Comparison of ENCODE assay signal across 1 cellular context in the genomic region with DNA sequence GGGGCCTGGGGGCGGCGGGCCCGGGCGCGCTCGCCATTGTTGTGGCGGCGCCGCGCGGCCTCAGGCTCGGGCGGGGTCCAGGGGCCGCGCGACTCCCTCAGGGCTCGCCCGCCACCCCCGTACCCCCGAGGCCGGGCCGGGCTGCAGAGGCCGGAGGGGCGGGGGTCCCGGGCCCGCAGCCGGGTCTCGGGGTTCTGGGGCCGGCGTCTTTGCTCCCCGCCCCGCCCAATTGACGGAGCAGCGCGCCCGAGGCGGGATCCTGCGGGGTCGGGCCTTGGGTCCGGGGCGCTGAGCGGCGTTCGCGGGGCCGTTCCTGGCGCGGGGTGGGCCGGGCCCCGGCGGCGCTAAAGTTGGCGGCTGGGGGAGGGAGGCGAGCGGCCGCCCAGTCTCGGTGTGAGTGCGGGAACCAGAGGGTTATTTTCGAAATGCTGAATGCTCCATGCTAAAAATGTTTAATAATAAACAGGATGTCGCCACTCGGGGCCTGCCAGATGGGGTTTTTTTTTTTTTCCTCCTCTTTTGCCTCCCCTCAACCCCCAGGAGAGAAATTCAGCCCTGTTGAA.
TF ChIP-seq lines count a peak whose summit lies in the region.

No MANE protein-coding gene starts in this region.

TF ChIP-seq in K562, 482 proteins besides CTCF, POLR2A, EP300 and RAD21 (continued from another document and continues in another):
- TF ChIP-seq, protein P1, sequence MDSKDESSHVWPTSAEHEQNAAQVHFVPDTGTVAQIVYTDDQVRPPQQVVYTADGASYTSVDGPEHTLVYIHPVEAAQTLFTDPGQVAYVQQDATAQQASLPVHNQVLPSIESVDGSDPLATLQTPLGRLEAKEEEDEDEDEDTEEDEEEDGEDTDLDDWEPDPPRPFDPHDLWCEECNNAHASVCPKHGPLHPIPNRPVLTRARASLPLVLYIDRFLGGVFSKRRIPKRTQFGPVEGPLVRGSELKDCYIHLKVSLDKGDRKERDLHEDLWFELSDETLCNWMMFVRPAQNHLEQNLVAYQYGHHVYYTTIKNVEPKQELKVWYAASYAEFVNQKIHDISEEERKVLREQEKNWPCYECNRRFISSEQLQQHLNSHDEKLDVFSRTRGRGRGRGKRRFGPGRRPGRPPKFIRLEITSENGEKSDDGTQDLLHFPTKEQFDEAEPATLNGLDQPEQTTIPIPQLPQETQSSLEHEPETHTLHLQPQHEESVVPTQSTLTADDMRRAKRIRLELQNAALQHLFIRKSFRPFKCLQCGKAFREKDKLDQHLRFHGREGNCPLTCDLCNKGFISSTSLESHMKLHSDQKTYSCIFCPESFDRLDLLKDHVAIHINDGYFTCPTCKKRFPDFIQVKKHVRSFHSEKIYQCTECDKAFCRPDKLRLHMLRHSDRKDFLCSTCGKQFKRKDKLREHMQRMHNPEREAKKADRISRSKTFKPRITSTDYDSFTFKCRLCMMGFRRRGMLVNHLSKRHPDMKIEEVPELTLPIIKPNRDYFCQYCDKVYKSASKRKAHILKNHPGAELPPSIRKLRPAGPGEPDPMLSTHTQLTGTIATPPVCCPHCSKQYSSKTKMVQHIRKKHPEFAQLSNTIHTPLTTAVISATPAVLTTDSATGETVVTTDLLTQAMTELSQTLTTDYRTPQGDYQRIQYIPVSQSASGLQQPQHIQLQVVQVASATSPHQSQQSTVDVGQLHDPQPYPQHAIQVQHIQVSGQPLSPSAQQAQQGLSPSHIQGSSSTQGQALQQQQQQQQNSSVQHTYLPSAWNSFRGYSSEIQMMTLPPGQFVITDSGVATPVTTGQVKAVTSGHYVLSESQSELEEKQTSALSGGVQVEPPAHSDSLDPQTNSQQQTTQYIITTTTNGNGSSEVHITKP (IDR thresholded peaks at IDR 0.05; ENCODE audit: partially characterized antibody), result peak; percentile 96
- TF ChIP-seq GATAD2B (IDR thresholded peaks at IDR 0.05; ENCODE audit: borderline replicate concordance) (peak; percentile 31; the same call in 1 of the 2 replicates), MAZ (CRISPR knock-in tag; conservative IDR thresholded peaks at IDR 0.05 in 1 of 2, IDR thresholded peaks at IDR 0.05 in 1 of 2) (peak; percentile 6 to 13; a peak in 2 of 4 replicates), CCNT2 (IDR thresholded peaks at IDR 0.05; ENCODE audit: borderline replicate concordance, extremely low read depth, insufficient read length, low read depth, low read length) (peak; percentile 44), ZBTB7A (IDR thresholded peaks at IDR 0.05; ENCODE audit: borderline replicate concordance, control insufficient read depth, low read depth, low read length) (peak; percentile 84; the same call in 1 of the 2 replicates), YY1 (IDR thresholded peaks at IDR 0.05; ENCODE audit: borderline replicate concordance in 1 of 3, control insufficient read depth in 1 of 3, extremely low read depth in 1 of 3, insufficient read depth in 3 of 3, insufficient read length in 1 of 3, insufficient replicate concordance in 2 of 3, low read depth in 1 of 3, low read length in 2 of 3) (peak in 1 of 3 experiments; percentile 5), ZNF174 (CRISPR knock-in tag; IDR thresholded peaks at IDR 0.05) (no peak), FOXP1 (CRISPR knock-in tag; IDR thresholded peaks at IDR 0.05) (no peak), RBBP5 (IDR thresholded peaks at IDR 0.05; ENCODE audit: borderline replicate concordance, insufficient read depth, low read length, poor library complexity, severe bottlenecking) (peak; percentile 10), DNMT1 (IDR thresholded peaks at IDR 0.05) (no peak), ETV1 (tag; conservative IDR thresholded peaks at IDR 0.05; ENCODE audit: low read depth) (no peak), ZNF384 (IDR thresholded peaks at IDR 0.05; ENCODE audit: low read depth, low read length) (peak; percentile 42; the same call in 1 of the 2 replicates), NFATC3 (IDR thresholded peaks at IDR 0.05) (no peak), ATF7 (IDR thresholded peaks at IDR 0.05) (peak; percentile 34; the same call in 1 of the 2 replicates), POLR2G (IDR thresholded peaks at IDR 0.05; ENCODE audit: low read depth, low read length) (peak; percentile 81), SMAD4 (CRISPR knock-in tag; conservative IDR thresholded peaks at IDR 0.05) (peak; percentile 13), ZNF431 (CRISPR knock-in tag; IDR thresholded peaks at IDR 0.05) (no peak), RBM22 (IDR thresholded peaks at IDR 0.05; ENCODE audit: low read depth, low read length, poor library complexity, severe bottlenecking) (peak; percentile 73), CCAR2 (IDR thresholded peaks at IDR 0.05; ENCODE audit: low read depth, low read length) (no peak), FOXA3 (CRISPR knock-in tag; conservative IDR thresholded peaks at IDR 0.05 in 1 of 2, IDR thresholded peaks at IDR 0.05 in 1 of 2) (no peak; a peak in 1 of 4 replicates), RBFOX2 (IDR thresholded peaks at IDR 0.05; ENCODE audit: low read depth, low read length) (peak; percentile 87), SAP30 (IDR thresholded peaks at IDR 0.05; ENCODE audit: borderline replicate concordance, insufficient read depth, low read depth, low read length, poor library complexity, severe bottlenecking) (peak; percentile 50), ZFX (CRISPR knock-in tag; IDR thresholded peaks at IDR 0.05) (peak; percentile 87), POLR3G (IDR thresholded peaks at IDR 0.05; ENCODE audit: extremely low read depth, insufficient read length, insufficient replicate concordance) (no peak), RB1 (IDR thresholded peaks at IDR 0.05; ENCODE audit: low read depth) (0 out of 2 replicates have a peak, but pooled peaks have one; percentile 50), NONO (IDR thresholded peaks at IDR 0.05; ENCODE audit: low read depth in 2 of 2, low read length in 1 of 2) (peak; percentile 28 to 61; a peak in 2 of 4 replicates), PHF8 (IDR thresholded peaks at IDR 0.05; ENCODE audit: borderline replicate concordance, low read length) (peak; percentile 49; the same call in 1 of the 2 replicates)
- TF ChIP-seq, protein P2, sequence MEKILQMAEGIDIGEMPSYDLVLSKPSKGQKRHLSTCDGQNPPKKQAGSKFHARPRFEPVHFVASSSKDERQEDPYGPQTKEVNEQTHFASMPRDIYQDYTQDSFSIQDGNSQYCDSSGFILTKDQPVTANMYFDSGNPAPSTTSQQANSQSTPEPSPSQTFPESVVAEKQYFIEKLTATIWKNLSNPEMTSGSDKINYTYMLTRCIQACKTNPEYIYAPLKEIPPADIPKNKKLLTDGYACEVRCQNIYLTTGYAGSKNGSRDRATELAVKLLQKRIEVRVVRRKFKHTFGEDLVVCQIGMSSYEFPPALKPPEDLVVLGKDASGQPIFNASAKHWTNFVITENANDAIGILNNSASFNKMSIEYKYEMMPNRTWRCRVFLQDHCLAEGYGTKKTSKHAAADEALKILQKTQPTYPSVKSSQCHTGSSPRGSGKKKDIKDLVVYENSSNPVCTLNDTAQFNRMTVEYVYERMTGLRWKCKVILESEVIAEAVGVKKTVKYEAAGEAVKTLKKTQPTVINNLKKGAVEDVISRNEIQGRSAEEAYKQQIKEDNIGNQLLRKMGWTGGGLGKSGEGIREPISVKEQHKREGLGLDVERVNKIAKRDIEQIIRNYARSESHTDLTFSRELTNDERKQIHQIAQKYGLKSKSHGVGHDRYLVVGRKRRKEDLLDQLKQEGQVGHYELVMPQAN (IDR thresholded peaks at IDR 0.05; ENCODE audit: borderline replicate concordance), result no peak
- TF ChIP-seq, protein P3, sequence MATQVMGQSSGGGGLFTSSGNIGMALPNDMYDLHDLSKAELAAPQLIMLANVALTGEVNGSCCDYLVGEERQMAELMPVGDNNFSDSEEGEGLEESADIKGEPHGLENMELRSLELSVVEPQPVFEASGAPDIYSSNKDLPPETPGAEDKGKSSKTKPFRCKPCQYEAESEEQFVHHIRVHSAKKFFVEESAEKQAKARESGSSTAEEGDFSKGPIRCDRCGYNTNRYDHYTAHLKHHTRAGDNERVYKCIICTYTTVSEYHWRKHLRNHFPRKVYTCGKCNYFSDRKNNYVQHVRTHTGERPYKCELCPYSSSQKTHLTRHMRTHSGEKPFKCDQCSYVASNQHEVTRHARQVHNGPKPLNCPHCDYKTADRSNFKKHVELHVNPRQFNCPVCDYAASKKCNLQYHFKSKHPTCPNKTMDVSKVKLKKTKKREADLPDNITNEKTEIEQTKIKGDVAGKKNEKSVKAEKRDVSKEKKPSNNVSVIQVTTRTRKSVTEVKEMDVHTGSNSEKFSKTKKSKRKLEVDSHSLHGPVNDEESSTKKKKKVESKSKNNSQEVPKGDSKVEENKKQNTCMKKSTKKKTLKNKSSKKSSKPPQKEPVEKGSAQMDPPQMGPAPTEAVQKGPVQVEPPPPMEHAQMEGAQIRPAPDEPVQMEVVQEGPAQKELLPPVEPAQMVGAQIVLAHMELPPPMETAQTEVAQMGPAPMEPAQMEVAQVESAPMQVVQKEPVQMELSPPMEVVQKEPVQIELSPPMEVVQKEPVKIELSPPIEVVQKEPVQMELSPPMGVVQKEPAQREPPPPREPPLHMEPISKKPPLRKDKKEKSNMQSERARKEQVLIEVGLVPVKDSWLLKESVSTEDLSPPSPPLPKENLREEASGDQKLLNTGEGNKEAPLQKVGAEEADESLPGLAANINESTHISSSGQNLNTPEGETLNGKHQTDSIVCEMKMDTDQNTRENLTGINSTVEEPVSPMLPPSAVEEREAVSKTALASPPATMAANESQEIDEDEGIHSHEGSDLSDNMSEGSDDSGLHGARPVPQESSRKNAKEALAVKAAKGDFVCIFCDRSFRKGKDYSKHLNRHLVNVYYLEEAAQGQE (CRISPR knock-in tag; IDR thresholded peaks at IDR 0.05; ENCODE audit: low read depth), result 0 out of 2 replicates have a peak, but pooled peaks have one; percentile 33
- TF ChIP-seq, protein P4, sequence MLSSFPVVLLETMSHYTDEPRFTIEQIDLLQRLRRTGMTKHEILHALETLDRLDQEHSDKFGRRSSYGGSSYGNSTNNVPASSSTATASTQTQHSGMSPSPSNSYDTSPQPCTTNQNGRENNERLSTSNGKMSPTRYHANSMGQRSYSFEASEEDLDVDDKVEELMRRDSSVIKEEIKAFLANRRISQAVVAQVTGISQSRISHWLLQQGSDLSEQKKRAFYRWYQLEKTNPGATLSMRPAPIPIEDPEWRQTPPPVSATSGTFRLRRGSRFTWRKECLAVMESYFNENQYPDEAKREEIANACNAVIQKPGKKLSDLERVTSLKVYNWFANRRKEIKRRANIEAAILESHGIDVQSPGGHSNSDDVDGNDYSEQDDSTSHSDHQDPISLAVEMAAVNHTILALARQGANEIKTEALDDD (IDR thresholded peaks at IDR 0.05), result no peak
- TF ChIP-seq, protein P5, sequence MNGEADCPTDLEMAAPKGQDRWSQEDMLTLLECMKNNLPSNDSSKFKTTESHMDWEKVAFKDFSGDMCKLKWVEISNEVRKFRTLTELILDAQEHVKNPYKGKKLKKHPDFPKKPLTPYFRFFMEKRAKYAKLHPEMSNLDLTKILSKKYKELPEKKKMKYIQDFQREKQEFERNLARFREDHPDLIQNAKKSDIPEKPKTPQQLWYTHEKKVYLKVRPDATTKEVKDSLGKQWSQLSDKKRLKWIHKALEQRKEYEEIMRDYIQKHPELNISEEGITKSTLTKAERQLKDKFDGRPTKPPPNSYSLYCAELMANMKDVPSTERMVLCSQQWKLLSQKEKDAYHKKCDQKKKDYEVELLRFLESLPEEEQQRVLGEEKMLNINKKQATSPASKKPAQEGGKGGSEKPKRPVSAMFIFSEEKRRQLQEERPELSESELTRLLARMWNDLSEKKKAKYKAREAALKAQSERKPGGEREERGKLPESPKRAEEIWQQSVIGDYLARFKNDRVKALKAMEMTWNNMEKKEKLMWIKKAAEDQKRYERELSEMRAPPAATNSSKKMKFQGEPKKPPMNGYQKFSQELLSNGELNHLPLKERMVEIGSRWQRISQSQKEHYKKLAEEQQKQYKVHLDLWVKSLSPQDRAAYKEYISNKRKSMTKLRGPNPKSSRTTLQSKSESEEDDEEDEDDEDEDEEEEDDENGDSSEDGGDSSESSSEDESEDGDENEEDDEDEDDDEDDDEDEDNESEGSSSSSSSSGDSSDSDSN (IDR thresholded peaks at IDR 0.05; ENCODE audit: borderline replicate concordance in 1 of 2, low read depth in 2 of 2, low read length in 2 of 2), result peak in 1 of 2 experiments; percentile 74; a peak in 1 of 4 replicates
- TF ChIP-seq, protein P6, sequence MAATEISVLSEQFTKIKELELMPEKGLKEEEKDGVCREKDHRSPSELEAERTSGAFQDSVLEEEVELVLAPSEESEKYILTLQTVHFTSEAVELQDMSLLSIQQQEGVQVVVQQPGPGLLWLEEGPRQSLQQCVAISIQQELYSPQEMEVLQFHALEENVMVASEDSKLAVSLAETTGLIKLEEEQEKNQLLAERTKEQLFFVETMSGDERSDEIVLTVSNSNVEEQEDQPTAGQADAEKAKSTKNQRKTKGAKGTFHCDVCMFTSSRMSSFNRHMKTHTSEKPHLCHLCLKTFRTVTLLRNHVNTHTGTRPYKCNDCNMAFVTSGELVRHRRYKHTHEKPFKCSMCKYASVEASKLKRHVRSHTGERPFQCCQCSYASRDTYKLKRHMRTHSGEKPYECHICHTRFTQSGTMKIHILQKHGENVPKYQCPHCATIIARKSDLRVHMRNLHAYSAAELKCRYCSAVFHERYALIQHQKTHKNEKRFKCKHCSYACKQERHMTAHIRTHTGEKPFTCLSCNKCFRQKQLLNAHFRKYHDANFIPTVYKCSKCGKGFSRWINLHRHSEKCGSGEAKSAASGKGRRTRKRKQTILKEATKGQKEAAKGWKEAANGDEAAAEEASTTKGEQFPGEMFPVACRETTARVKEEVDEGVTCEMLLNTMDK (IDR thresholded peaks at IDR 0.05; ENCODE audit: borderline replicate concordance, insufficient read depth, low read depth, low read length, poor library complexity, severe bottlenecking), result no peak
- TF ChIP-seq, protein P7, sequence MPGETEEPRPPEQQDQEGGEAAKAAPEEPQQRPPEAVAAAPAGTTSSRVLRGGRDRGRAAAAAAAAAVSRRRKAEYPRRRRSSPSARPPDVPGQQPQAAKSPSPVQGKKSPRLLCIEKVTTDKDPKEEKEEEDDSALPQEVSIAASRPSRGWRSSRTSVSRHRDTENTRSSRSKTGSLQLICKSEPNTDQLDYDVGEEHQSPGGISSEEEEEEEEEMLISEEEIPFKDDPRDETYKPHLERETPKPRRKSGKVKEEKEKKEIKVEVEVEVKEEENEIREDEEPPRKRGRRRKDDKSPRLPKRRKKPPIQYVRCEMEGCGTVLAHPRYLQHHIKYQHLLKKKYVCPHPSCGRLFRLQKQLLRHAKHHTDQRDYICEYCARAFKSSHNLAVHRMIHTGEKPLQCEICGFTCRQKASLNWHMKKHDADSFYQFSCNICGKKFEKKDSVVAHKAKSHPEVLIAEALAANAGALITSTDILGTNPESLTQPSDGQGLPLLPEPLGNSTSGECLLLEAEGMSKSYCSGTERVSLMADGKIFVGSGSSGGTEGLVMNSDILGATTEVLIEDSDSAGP (CRISPR knock-in tag; IDR thresholded peaks at IDR 0.05), result no peak
- TF ChIP-seq, protein P8, sequence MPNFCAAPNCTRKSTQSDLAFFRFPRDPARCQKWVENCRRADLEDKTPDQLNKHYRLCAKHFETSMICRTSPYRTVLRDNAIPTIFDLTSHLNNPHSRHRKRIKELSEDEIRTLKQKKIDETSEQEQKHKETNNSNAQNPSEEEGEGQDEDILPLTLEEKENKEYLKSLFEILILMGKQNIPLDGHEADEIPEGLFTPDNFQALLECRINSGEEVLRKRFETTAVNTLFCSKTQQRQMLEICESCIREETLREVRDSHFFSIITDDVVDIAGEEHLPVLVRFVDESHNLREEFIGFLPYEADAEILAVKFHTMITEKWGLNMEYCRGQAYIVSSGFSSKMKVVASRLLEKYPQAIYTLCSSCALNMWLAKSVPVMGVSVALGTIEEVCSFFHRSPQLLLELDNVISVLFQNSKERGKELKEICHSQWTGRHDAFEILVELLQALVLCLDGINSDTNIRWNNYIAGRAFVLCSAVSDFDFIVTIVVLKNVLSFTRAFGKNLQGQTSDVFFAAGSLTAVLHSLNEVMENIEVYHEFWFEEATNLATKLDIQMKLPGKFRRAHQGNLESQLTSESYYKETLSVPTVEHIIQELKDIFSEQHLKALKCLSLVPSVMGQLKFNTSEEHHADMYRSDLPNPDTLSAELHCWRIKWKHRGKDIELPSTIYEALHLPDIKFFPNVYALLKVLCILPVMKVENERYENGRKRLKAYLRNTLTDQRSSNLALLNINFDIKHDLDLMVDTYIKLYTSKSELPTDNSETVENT (CRISPR knock-in tag; IDR thresholded peaks at IDR 0.05), result 0 out of 2 replicates have a peak, but pooled peaks have one; percentile 18
